Comparison of ENCODE assay signal across 1 cellular context in genomic region chr2:241314181-241314932, GRCh38.
TF ChIP-seq lines count a peak whose summit lies in the region.

No MANE protein-coding gene starts in this region.

TF ChIP-seq in GM12878, 131 proteins besides CTCF, POLR2A, EP300 and RAD21 (continued from another document):
- TF ChIP-seq, protein P1, sequence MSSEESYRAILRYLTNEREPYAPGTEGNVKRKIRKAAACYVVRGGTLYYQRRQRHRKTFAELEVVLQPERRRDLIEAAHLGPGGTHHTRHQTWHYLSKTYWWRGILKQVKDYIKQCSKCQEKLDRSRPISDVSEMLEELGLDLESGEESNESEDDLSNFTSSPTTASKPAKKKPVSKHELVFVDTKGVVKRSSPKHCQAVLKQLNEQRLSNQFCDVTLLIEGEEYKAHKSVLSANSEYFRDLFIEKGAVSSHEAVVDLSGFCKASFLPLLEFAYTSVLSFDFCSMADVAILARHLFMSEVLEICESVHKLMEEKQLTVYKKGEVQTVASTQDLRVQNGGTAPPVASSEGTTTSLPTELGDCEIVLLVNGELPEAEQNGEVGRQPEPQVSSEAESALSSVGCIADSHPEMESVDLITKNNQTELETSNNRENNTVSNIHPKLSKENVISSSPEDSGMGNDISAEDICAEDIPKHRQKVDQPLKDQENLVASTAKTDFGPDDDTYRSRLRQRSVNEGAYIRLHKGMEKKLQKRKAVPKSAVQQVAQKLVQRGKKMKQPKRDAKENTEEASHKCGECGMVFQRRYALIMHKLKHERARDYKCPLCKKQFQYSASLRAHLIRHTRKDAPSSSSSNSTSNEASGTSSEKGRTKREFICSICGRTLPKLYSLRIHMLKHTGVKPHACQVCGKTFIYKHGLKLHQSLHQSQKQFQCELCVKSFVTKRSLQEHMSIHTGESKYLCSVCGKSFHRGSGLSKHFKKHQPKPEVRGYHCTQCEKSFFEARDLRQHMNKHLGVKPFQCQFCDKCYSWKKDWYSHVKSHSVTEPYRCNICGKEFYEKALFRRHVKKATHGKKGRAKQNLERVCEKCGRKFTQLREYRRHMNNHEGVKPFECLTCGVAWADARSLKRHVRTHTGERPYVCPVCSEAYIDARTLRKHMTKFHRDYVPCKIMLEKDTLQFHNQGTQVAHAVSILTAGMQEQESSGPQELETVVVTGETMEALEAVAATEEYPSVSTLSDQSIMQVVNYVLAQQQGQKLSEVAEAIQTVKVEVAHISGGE (CRISPR knock-in tag; IDR thresholded peaks at IDR 0.05), result no peak
- no peak for TF ChIP-seq PML (IDR thresholded peaks at IDR 0.05; ENCODE audit: low read length)
- TF ChIP-seq ZBTB33 (IDR thresholded peaks at IDR 0.05), result no peak
- TF ChIP-seq RFX5 (IDR thresholded peaks at IDR 0.05; ENCODE audit: low read depth, low read length), result no peak
- TF ChIP-seq ZNF274 (IDR thresholded peaks at IDR 0.05; ENCODE audit: insufficient read depth, insufficient read length), result no peak
TF ChIP-seq in GM12878: peak in this region for 8.
